ENCODE assay signal across 32 cellular contexts in genomic region chr20:6892729-6893128, GRCh38.
"Had no signal": no experiment of that assay in that cellular context is flagged by ENCODE, and none has a peak within 500 bp of the region (broad histone marks: within the 10 kb centered on the region; RNA-seq: fewer than 3 reads in every experiment).

No MANE protein-coding gene starts in this region.

- H3K36me3 ChIP-seq: ascending aorta, cardiac muscle cell had no signal

- H3K4me1 ChIP-seq: ascending aorta had no signal

- H3K4me3 ChIP-seq: ascending aorta, cardiac muscle cell had no signal

- H3K27me3 ChIP-seq: ascending aorta, cardiac muscle cell had no signal

- H3K27ac ChIP-seq: ascending aorta, cardiac muscle cell, VCaP had no signal

- H3K9me3 ChIP-seq: ascending aorta had no signal

- FAIRE-seq: bronchial epithelial cell, TTC549 had no signal

- DNase-seq: activated B cell treated with CpG ODN at 0.5 μM for 24 hours; activated CD4-positive, alpha-beta memory T cell treated with anti-CD3 and anti-CD28 coated beads for 36 hours; activated CD4-positive, alpha-beta T cell treated with anti-CD3 and anti-CD28 coated beads for 4 hours; activated CD4-positive, alpha-beta T cell treated with anti-CD3 and anti-CD28 coated beads, Interleukin-2, amount 10 ng/mL, durations not matched to agents 24 days and 14 days; activated CD4-positive, alpha-beta T cell treated with anti-CD3 and anti-CD28 coated beads, Interleukin-2, amount 50 U/mL, for 1 hour; activated CD4-positive, alpha-beta T cell treated with anti-CD3 and anti-CD28 coated beads, Interleukin-2, amount 50 U/mL, for 4 hours; activated CD4-positive, CD25-positive, alpha-beta regulatory T cell treated with anti-CD3 and anti-CD28 coated beads, Interleukin-2, amount 50 U/mL, for 72 hours; activated CD8-positive, alpha-beta memory T cell treated with anti-CD3 and anti-CD28 coated beads, Interleukin-2, amount 50 U/mL, for 4 hours; activated CD8-positive, alpha-beta T cell treated with anti-CD3 and anti-CD28 coated beads for 36 hours; activated effector memory CD4-positive, alpha-beta T cell treated with anti-CD3 and anti-CD28 coated beads, Interleukin-2, amount 50 U/mL, for 16 hours; activated gamma-delta T cell treated with Interleukin-2 at 50 U/mL for 16 hours; activated naive CD4-positive, alpha-beta T cell; activated naive CD4-positive, alpha-beta T cell treated with anti-CD3 and anti-CD28 coated beads for 36 hours; activated naive CD8-positive, alpha-beta T cell treated with anti-CD3 and anti-CD28 coated beads, Interleukin-2, amount 10 ng/mL, durations not matched to agents 7 days and 5 days; activated naive CD8-positive, alpha-beta T cell treated with anti-CD3 and anti-CD28 coated beads, Interleukin-2, amount 50 U/mL, for 24 hours; activated T-cell treated with anti-CD3 and anti-CD28 coated beads for 4 hours; activated T-cell treated with anti-CD3 and anti-CD28 coated beads, Interleukin-2, amount 50 U/mL, for 1 hour; activated T-cell treated with anti-CD3 and anti-CD28 coated beads, Interleukin-2, amount 50 U/mL, for 4 hours; activated T-cell treated with anti-CD3 and anti-CD28 coated beads, Interleukin-2, amount 50 U/mL, for 72 hours; amygdala; anterior cingulate cortex; caudate nucleus; cerebellar nuclear complex; T-helper 1 cell; T-helper 2 cell; T-helper 9 cell had no signal

- ATAC-seq: activated CD8-positive, alpha-beta T cell treated with anti-CD3 and anti-CD28 coated beads for 36 hours; activated naive CD8-positive, alpha-beta T cell treated with anti-CD3 and anti-CD28 coated beads, Interleukin-2, amount 50 U/mL, for 24 hours; activated T-cell treated with anti-CD3 and anti-CD28 coated beads, Interleukin-2, amount 50 U/mL, for 4 hours; activated T-cell treated with anti-CD3 and anti-CD28 coated beads, Interleukin-2, amount 50 U/mL, for 72 hours; activated T-helper 17 cell treated with anti-CD3 and anti-CD28 coated beads, Interleukin-2, amount 50 U/mL, for 72 hours had no signal
